15 cellular contexts compared by ENCODE assay signal in genomic region chr6:18352842-18353241, GRCh38. TPM values are rescaled to one million over a fixed set of nuclear protein-coding genes. Genes with fewer than 3 reads are reported as not detected.
DNase-seq lines count a peak whose midpoint lies in the region; ATAC-seq and TF ChIP-seq lines count a peak whose summit lies in the region.
"Had no signal": no experiment of that assay in that cellular context is flagged by ENCODE, and none has a peak within 500 bp of the region (broad histone marks: within the 10 kb centered on the region; RNA-seq: fewer than 3 reads in every experiment).

No MANE protein-coding gene starts in this region.

- no peak overlapping the region for H3K4me3 Mint-ChIP-seq in T-helper 2 cell treated with Interferon-gamma antibody and Interleukin-4, amounts not matched to agents 5 μg/mL and 100 μg/mL, for 36 hours
- H3K4me3 Mint-ChIP-seq: H9 had no signal

- peaks cover 21% of the 10 kb centered on the region for H3K27me3 Mint-ChIP-seq in T-helper 2 cell treated with Interferon-gamma antibody and Interleukin-4, amounts not matched to agents 5 μg/mL and 100 μg/mL, for 36 hours (ENCODE audit: low read depth)

- H2AFZ ChIP-seq in OCI-LY7 (ENCODE audit: low read length), result peak overlapping the region; percentile 50; the same call in 1 of the 2 replicates

- POLR2A ChIA-PET in OCI-LY7 (lab: Charles Lee), result interaction anchor here (0.8 to 2.0 kb wide), 6 partner anchors 8 to 22 kb away, joined by 3 to 9 read pairs (median 4); no protein-coding TSS in a partner anchor

- H3K36me3 Mint-ChIP-seq in T-helper 2 cell treated with Interferon-gamma antibody and Interleukin-4, amounts not matched to agents 5 μg/mL and 100 μg/mL, for 36 hours (ENCODE audit: low read depth), result no peaks in the 10 kb centered on the region

- no peaks in the 10 kb centered on the region for H4K20me1 ChIP-seq in OCI-LY7 (ENCODE audit: insufficient read depth, low read length)

- H3K4me3 ChIP-seq in OCI-LY7 (ENCODE audit: low read depth, low read length, poor library complexity, severe bottlenecking), result no peak overlapping the region

- no peaks in the 10 kb centered on the region for H3K4me1 Mint-ChIP-seq in T-helper 2 cell treated with Interferon-gamma antibody and Interleukin-4, amounts not matched to agents 5 μg/mL and 100 μg/mL, for 36 hours (ENCODE audit: low read depth)
- H3K4me1 Mint-ChIP-seq: H9 had no signal

- no peaks in the 10 kb centered on the region for H3K9me2 ChIP-seq in OCI-LY7 (ENCODE audit: insufficient read depth, low read length)

- no TSS peak for BruUV-seq in OCI-LY7 (replicated peaks; lab: Mats Ljungman, UMichigan)

- no peaks in the 10 kb centered on the region for H3K9me3 Mint-ChIP-seq in T-helper 2 cell treated with Interferon-gamma antibody and Interleukin-4, amounts not matched to agents 5 μg/mL and 100 μg/mL, for 36 hours

- H3K27ac ChIP-seq in OCI-LY7 (ENCODE audit: low read depth, low read length, poor library complexity, severe bottlenecking), result peak overlapping the region; percentile 4
- H3K27ac ChIP-seq in epithelial cell of prostate, result peak overlapping the region; percentile 89

- H3K79me2 ChIP-seq in OCI-LY7 (ENCODE audit: insufficient read depth, low read depth, low read length), result no peaks in the 10 kb centered on the region

- H3K27ac Mint-ChIP-seq in T-helper 2 cell treated with Interferon-gamma antibody and Interleukin-4, amounts not matched to agents 5 μg/mL and 100 μg/mL, for 36 hours, result no peak overlapping the region
- H3K27ac Mint-ChIP-seq: H9 had no signal

- CTCF ChIA-PET in OCI-LY7 (lab: Charles Lee; ENCODE audit: unreplicated experiment), result no interaction called here

- H3K4me1 ChIP-seq in OCI-LY7 (ENCODE audit: insufficient read depth, low read length, poor library complexity, severe bottlenecking), result peaks cover 31% of the 10 kb centered on the region

- ATAC-seq in HG03342 (IDR thresholded peaks at IDR 0.05; ENCODE audit: unreplicated experiment), result no peak
- ATAC-seq: HepG2, PC-3 had no signal

- intact Hi-C loops in OCI-LY7 (cut with micrococcal nuclease; ENCODE audit: unreplicated experiment), result no loop called here

- no peak overlapping the region for H3K4me2 ChIP-seq in OCI-LY7 (ENCODE audit: low read length)

- H3K9me3 ChIP-seq in OCI-LY7 (ENCODE audit: low read length), result peaks cover 8% of the 10 kb centered on the region; the same call in 1 of the 2 replicates

- peak; percentile 53 for DNase-seq in NCI-H1436 (lab: John Stamatoyannopoulos, UW)
- no peak for DNase-seq in OCI-LY7 (ENCODE audit: low spot score)
- peak; percentile 98 for DNase-seq in epithelial cell of prostate (ENCODE audit: low read depth, low spot score)
- peak; percentile 74 for DNase-seq in ureter (ENCODE audit: low spot score)
- DNase-seq in activated CD8-positive, alpha-beta memory T cell treated with anti-CD3 and anti-CD28 coated beads, Interleukin-2, amount 50 U/mL, for 4 hours, result no peak
- no peak for DNase-seq in T-helper 2 cell treated with Interferon-gamma antibody and Interleukin-4, amounts not matched to agents 5 μg/mL and 100 μg/mL, for 36 hours (ENCODE audit: low spot score)
- DNase-seq: COR-L47, H9, KG1, NCI-H1048, NCI-H2107, NCI-H446, PC-3 had no signal

- no peak for TF ChIP-seq CTCF in OCI-LY7 (conservative IDR thresholded peaks at IDR 0.05; ENCODE audit: low read length)

- peaks cover 9% of the 10 kb centered on the region for H3K36me3 ChIP-seq in OCI-LY7 (ENCODE audit: insufficient read depth, low read length)

RNA-seq across cellular contexts. Expression of gene RNF144B, which starts 34.3 kb away (rescaled TPM):
- 83.4 and 87.9 TPM in 2 replicates for total RNA-seq in OCI-LY7 (2014; rRNA removed; shearing (Covaris generic))
- 151 and 154 TPM in 2 replicates for total RNA-seq in OCI-LY7 (2022)
- 34.0 TPM for total RNA-seq in ureter

Comparison
In these comparisons a context has a peak if more than half of its experiments do, and no peak if none do; other contexts are left out.
1. DNase-seq: peak in NCI-H1436 (single experiment), epithelial cell of prostate (single experiment) and ureter (single experiment); none in OCI-LY7 (single experiment), activated CD8-positive, alpha-beta memory T cell treated with anti-CD3 and anti-CD28 coated beads, Interleukin-2, amount 50 U/mL, for 4 hours (single experiment) and T-helper 2 cell treated with Interferon-gamma antibody and Interleukin-4, amounts not matched to agents 5 μg/mL and 100 μg/mL, for 36 hours (single experiment).